In the genomic region with DNA sequence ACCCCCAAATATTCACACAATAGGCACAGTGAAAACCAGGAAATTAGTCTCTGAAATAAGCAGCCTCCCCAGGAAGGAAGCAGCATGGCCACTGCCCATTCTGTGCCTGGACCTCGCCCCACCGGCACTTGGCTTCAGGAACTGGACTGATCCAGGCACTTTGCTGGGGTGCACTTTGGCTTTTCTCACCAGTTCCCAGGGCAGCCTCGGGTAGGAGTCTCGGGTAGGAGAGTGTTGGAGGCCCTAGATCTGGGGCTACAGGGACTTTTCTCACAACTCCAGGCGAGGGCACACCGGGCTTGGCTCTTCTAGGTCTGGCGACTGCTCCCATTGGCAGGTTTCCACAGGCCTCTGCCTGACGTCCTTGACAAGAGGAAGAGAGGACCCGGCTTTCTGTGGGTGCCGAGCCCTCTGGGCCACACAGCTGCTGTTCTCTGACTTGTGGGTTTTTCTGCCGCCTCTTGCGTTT, we compare ENCODE assay signal across 14 cellular contexts. TPM values are rescaled to one million over a fixed set of nuclear protein-coding genes. Genes with fewer than 3 reads are reported as not detected.
DNase-seq lines count a peak whose midpoint lies in the region; ATAC-seq, FAIRE-seq and TF ChIP-seq lines count a peak whose summit lies in the region.
"Had no signal": no experiment of that assay in that cellular context is flagged by ENCODE, and none has a peak within 500 bp of the region (broad histone marks: within the 10 kb centered on the region; RNA-seq: fewer than 3 reads in every experiment).

No MANE protein-coding gene starts in this region.

- H3K36me3 ChIP-seq in BLaER1: peaks cover 32% of the 10 kb centered on the region
- H3K36me3 ChIP-seq in gastrocnemius medialis: no peaks in the 10 kb centered on the region

- H3K9me3 Mint-ChIP-seq in activated naive CD8-positive, alpha-beta T cell treated with anti-CD3 and anti-CD28 coated beads for 36 hours: no peaks in the 10 kb centered on the region

- intact Hi-C loops in right cardiac atrium (cut with DNase I): no loop called here
- intact Hi-C loops in gastrocnemius medialis (cut with DNase I; ENCODE audit: low total_unique reads): no loop called here

- H3K9me3 ChIP-seq in BLaER1: no peaks in the 10 kb centered on the region
- H3K9me3 ChIP-seq in right cardiac atrium (ENCODE audit: control insufficient read depth, low read length): no peaks in the 10 kb centered on the region
- no peaks in the 10 kb centered on the region for H3K9me3 ChIP-seq in gastrocnemius medialis

- 38% methylated on average over 12 of the region's 12 CpGs for WGBS in right cardiac atrium

- peaks cover 10% of the 10 kb centered on the region for H3K36me3 Mint-ChIP-seq in activated naive CD8-positive, alpha-beta T cell treated with anti-CD3 and anti-CD28 coated beads for 36 hours

- H4K20me1 ChIP-seq in BLaER1: peaks cover 99% of the 10 kb centered on the region

- H3K27me3 ChIP-seq in BLaER1 (no peaks in the 10 kb centered on the region), right cardiac atrium (ENCODE audit: control insufficient read depth, insufficient read depth) (no peaks in the 10 kb centered on the region), gastrocnemius medialis (no peaks in the 10 kb centered on the region), foreskin keratinocyte (no peaks in the 10 kb centered on the region)

- no peak for FAIRE-seq in D721Med (lab: Jason Lieb, UNC)
- FAIRE-seq: HTR-8/SVneo had no signal

- no peak for TF ChIP-seq POLR2A in gastrocnemius medialis (IDR thresholded peaks at IDR 0.05)

- H3K9ac ChIP-seq in BLaER1: peak overlapping the region; percentile 59

- ATAC-seq in right cardiac atrium: peak; percentile 72 to 88
- ATAC-seq in gastrocnemius medialis: peak; percentile 53 to 62
- ATAC-seq in foreskin keratinocyte: no peak
- no peak for ATAC-seq in GM18502 (IDR thresholded peaks at IDR 0.05; ENCODE audit: poor library complexity, unreplicated experiment)
- ATAC-seq: activated CD4-positive, CD25-positive, alpha-beta regulatory T cell treated with anti-CD3 and anti-CD28 coated beads, Interleukin-2, amount 50 U/mL, for 24 hours had no signal

- peak overlapping the region; percentile 65 for H3K27ac ChIP-seq in BLaER1
- peak overlapping the region; percentile 88 for H3K27ac ChIP-seq in right cardiac atrium (ENCODE audit: low read length)
- peak overlapping the region; percentile 65 to 70 (median 68) for H3K27ac ChIP-seq in gastrocnemius medialis
- H3K27ac ChIP-seq in foreskin keratinocyte: no peak overlapping the region

- in situ Hi-C loops in gastrocnemius medialis (cut with MboI; ENCODE audit: low sequenced_read_pairs in 4 of 4): no loop called here

- TF ChIP-seq CTCF in gastrocnemius medialis (IDR thresholded peaks at IDR 0.05 in 4 of 5, conservative IDR thresholded peaks at IDR 0.05 in 1 of 5) (no peak), foreskin keratinocyte (conservative IDR thresholded peaks at IDR 0.05) (no peak), D721Med (IDR thresholded peaks at IDR 0.05; ENCODE audit: insufficient read depth, missing control alignments) (no peak)

- H3K4me1 Mint-ChIP-seq in activated naive CD8-positive, alpha-beta T cell treated with anti-CD3 and anti-CD28 coated beads for 36 hours: peaks cover 63% of the 10 kb centered on the region

- H3K4me3 ChIP-seq in BLaER1: 0 out of 2 replicates have a peak overlapping the region, but pooled peaks have one; percentile 13
- peak overlapping the region; percentile 39 for H3K4me3 ChIP-seq in right cardiac atrium (ENCODE audit: low read length)
- H3K4me3 ChIP-seq in gastrocnemius medialis: peak overlapping the region; percentile 23 to 37 (median 32)

- peak overlapping the region; percentile 34 for H3K27ac Mint-ChIP-seq in activated naive CD8-positive, alpha-beta T cell treated with anti-CD3 and anti-CD28 coated beads for 36 hours

- H3K27me3 Mint-ChIP-seq in activated naive CD8-positive, alpha-beta T cell treated with anti-CD3 and anti-CD28 coated beads for 36 hours: no peaks in the 10 kb centered on the region

- H3K4me1 ChIP-seq in BLaER1: peaks cover 95% of the 10 kb centered on the region
- peaks cover 25% of the 10 kb centered on the region for H3K4me1 ChIP-seq in right cardiac atrium (ENCODE audit: control insufficient read depth, insufficient read depth, low read length)
- peaks cover 24 to 46% of the 10 kb centered on the region in 2 donors for H3K4me1 ChIP-seq in gastrocnemius medialis
- no peaks in the 10 kb centered on the region for H3K4me1 ChIP-seq in foreskin keratinocyte

- H3K4me2 ChIP-seq in BLaER1: peak overlapping the region; percentile 81

- no peak for DNase-seq in activated naive CD8-positive, alpha-beta T cell treated with anti-CD3 and anti-CD28 coated beads for 36 hours
- peak; percentile 74 to 77 (median 75) for DNase-seq in right cardiac atrium
- peak; percentile 32 to 67 for DNase-seq in gastrocnemius medialis
- DNase-seq in stimulated activated CD4-positive, alpha-beta T cell treated with anti-CD3 and anti-CD28 coated beads, Interleukin-2, amount 100 ng/mL, for 48 hours: no peak
- no peak for DNase-seq in foreskin keratinocyte
- DNase-seq in D721Med (ENCODE audit: insufficient read length, low spot score): no peak
- DNase-seq: foreskin fibroblast, NCI-H1092 treated with DMSO at 0.1 percent for 48 hours, NCI-H345, SW 1271 had no signal

- H3K4me3 Mint-ChIP-seq in activated naive CD8-positive, alpha-beta T cell treated with anti-CD3 and anti-CD28 coated beads for 36 hours: no peak overlapping the region

RNA-seq across cellular contexts. Expression of gene ADARB1, which starts 18.7 kb away (rescaled TPM):
- total RNA-seq in activated naive CD8-positive, alpha-beta T cell treated with anti-CD3 and anti-CD28 coated beads for 36 hours: 10 to 100 TPM; 39.6 to 41.9 TPM
- 10 to 100 TPM; 16.9 to 23.8 (median 19.4) TPM for total RNA-seq in right cardiac atrium
- polyA plus RNA-seq in right cardiac atrium: 9.1 TPM
- 10 to 100 TPM in 1 of 4 donors, 1 to 10 TPM in 3; 5.9 to 11.5 (median 6.9) TPM for total RNA-seq in gastrocnemius medialis
- 23.7 and 29.2 TPM in 2 replicates for total RNA-seq in foreskin keratinocyte
- 11.6 and 12.0 TPM in 2 replicates for polyA plus RNA-seq in foreskin keratinocyte

Comparison
In these comparisons a context has a peak if more than half of its experiments do, and no peak if none do; other contexts are left out.
1. DNase-seq: peak in right cardiac atrium (3 of 3) and gastrocnemius medialis (2 of 2); none in activated naive CD8-positive, alpha-beta T cell treated with anti-CD3 and anti-CD28 coated beads for 36 hours (single experiment), stimulated activated CD4-positive, alpha-beta T cell treated with anti-CD3 and anti-CD28 coated beads, Interleukin-2, amount 100 ng/mL, for 48 hours (0 of 2), foreskin keratinocyte (0 of 2) and D721Med (single experiment).
2. ATAC-seq: peak in right cardiac atrium (2 of 2) and gastrocnemius medialis (2 of 2); none in foreskin keratinocyte (single experiment) and GM18502 (single experiment).
3. Peak in every context shown above with its lines, with median percentiles within 50 percentile points of each other: H3K4me3 ChIP-seq.